Comparison of ENCODE assay signal across 14 cellular contexts in genomic region chr15:98778263-98778959, GRCh38.
A peak's percentile ranks its signal among the peaks of the same experiment; 100 is the strongest.
DNase-seq lines count a peak whose midpoint lies in the region; TF ChIP-seq lines count a peak whose summit lies in the region.
"Had no signal": no experiment of that assay in that cellular context is flagged by ENCODE, and none has a peak within 500 bp of the region (broad histone marks: within the 10 kb centered on the region; RNA-seq: fewer than 3 reads in every experiment).

No MANE protein-coding gene starts in this region.

- no peaks in the 10 kb centered on the region for H3K9me3 ChIP-seq in BLaER1
- H3K9me3 ChIP-seq in neural progenitor cell (ENCODE audit: low read depth), result no peaks in the 10 kb centered on the region

- peaks cover 93% of the 10 kb centered on the region for H3K79me2 ChIP-seq in neural progenitor cell (ENCODE audit: low read depth)

- no peak overlapping the region for H3K9ac ChIP-seq in BLaER1
- no peak overlapping the region for H3K9ac ChIP-seq in neural progenitor cell

- no peak overlapping the region for H2AFZ ChIP-seq in neural progenitor cell (replicated peaks)

- H3K27me3 ChIP-seq in BLaER1, result no peaks in the 10 kb centered on the region
- no peaks in the 10 kb centered on the region for H3K27me3 ChIP-seq in dorsolateral prefrontal cortex
- no peaks in the 10 kb centered on the region for H3K27me3 ChIP-seq in neural progenitor cell

- H3K27me3 Mint-ChIP-seq in neural progenitor cell (ENCODE audit: insufficient read depth, low read depth), result peaks cover 6% of the 10 kb centered on the region

- H4K20me1 ChIP-seq in BLaER1 (peaks cover 99% of the 10 kb centered on the region), neural progenitor cell (ENCODE audit: low read depth) (peaks cover 99% of the 10 kb centered on the region)

- DNase-seq in RPMI7951 (ENCODE audit: low read depth) (peak; percentile 6), dorsolateral prefrontal cortex (no peak), neural progenitor cell (ENCODE audit: low spot score) (no peak), NCI-H524 treated with DMSO at 0.1 percent for 48 hours (lab: John Stamatoyannopoulos, UW) (no peak), MV-4-11 (lab: John Stamatoyannopoulos, UW) (no peak), middle frontal gyrus (ENCODE audit: extremely low spot score, low spot score) (no peak), NCI-H526 (lab: John Stamatoyannopoulos, UW) (no peak)
- DNase-seq: activated CD4-positive, alpha-beta T cell treated with anti-CD3 and anti-CD28 coated beads for 1 hour; activated gamma-delta T cell treated with Interleukin-2 at 50 U/mL for 16 hours; effector CD8-positive, alpha-beta T cell; NCI-H1092; NCI-H748 treated with DMSO at 0.1 percent for 48 hours had no signal

- H3K36me3 ChIP-seq in BLaER1 (peaks cover 4% of the 10 kb centered on the region; the same call in 1 of the 2 replicates), neural progenitor cell (no peaks in the 10 kb centered on the region)

- peaks cover 9% of the 10 kb centered on the region for H3K36me3 Mint-ChIP-seq in neural progenitor cell

- H3F3A ChIP-seq in neural progenitor cell (ENCODE audit: low read depth), result peaks cover 25% of the 10 kb centered on the region

- intact Hi-C loops in dorsolateral prefrontal cortex (cut with DNase I), result loop anchor here (5.0 kb wide), 2 partner anchors 121 to 131 kb away; partner anchors contain the start of gene IGF1R (in 1 of the 2)

- H3K4me3 ChIP-seq in BLaER1 (no peak overlapping the region), dorsolateral prefrontal cortex (no peak overlapping the region), neural progenitor cell (no peak overlapping the region)

- H3K27ac ChIP-seq in BLaER1 (no peak overlapping the region), dorsolateral prefrontal cortex (peak overlapping the region in 56 of 59 donors; percentile 10 to 95 (median 74)), neural progenitor cell (no peak overlapping the region)

- H3K4me2 ChIP-seq in BLaER1 (peak overlapping the region; percentile 89; the same call in 1 of the 2 replicates), neural progenitor cell (no peak overlapping the region)

- H3K4me1 ChIP-seq in BLaER1 (peaks cover 69% of the 10 kb centered on the region), neural progenitor cell (peaks cover 15% of the 10 kb centered on the region)

- peaks cover 44% of the 10 kb centered on the region for H3K4me1 Mint-ChIP-seq in neural progenitor cell

- H3K4me3 Mint-ChIP-seq in neural progenitor cell, result no peak overlapping the region
- H3K4me3 Mint-ChIP-seq: T-helper 1 cell treated with Interleukin-12 subunit alpha and Interleukin-12 subunit beta and Interleukin-4 antibody, amounts not matched to agents 30 μg/mL and 1 μg/mL, for 36 hours had no signal

- peak overlapping the region; percentile 13 for H3K27ac Mint-ChIP-seq in neural progenitor cell
- H3K27ac Mint-ChIP-seq: T-helper 1 cell treated with Interleukin-12 subunit alpha and Interleukin-12 subunit beta and Interleukin-4 antibody, amounts not matched to agents 30 μg/mL and 1 μg/mL, for 36 hours had no signal

- no peak for TF ChIP-seq CTCF in dorsolateral prefrontal cortex (IDR thresholded peaks at IDR 0.05 in 54 of 56, conservative IDR thresholded peaks at IDR 0.05 in 2 of 56; ENCODE audit: low read depth in 1 of 56, partially characterized antibody in 56 of 56)
- TF ChIP-seq CTCF in neural progenitor cell (IDR thresholded peaks at IDR 0.05), result no peak

- H3K9me3 Mint-ChIP-seq in neural progenitor cell, result peaks cover 2% of the 10 kb centered on the region
- H3K9me3 Mint-ChIP-seq: T-helper 1 cell treated with Interleukin-12 subunit alpha and Interleukin-12 subunit beta and Interleukin-4 antibody, amounts not matched to agents 30 μg/mL and 1 μg/mL, for 36 hours had no signal

Comparison
In these comparisons a context has a peak if more than half of its experiments do, and no peak if none do; other contexts are left out.
1. H3K27ac ChIP-seq: peak in dorsolateral prefrontal cortex (56 of 59); none in BLaER1 (single experiment) and neural progenitor cell (single experiment).